ENCODE assay signal across 8 cellular contexts in the genomic region with DNA sequence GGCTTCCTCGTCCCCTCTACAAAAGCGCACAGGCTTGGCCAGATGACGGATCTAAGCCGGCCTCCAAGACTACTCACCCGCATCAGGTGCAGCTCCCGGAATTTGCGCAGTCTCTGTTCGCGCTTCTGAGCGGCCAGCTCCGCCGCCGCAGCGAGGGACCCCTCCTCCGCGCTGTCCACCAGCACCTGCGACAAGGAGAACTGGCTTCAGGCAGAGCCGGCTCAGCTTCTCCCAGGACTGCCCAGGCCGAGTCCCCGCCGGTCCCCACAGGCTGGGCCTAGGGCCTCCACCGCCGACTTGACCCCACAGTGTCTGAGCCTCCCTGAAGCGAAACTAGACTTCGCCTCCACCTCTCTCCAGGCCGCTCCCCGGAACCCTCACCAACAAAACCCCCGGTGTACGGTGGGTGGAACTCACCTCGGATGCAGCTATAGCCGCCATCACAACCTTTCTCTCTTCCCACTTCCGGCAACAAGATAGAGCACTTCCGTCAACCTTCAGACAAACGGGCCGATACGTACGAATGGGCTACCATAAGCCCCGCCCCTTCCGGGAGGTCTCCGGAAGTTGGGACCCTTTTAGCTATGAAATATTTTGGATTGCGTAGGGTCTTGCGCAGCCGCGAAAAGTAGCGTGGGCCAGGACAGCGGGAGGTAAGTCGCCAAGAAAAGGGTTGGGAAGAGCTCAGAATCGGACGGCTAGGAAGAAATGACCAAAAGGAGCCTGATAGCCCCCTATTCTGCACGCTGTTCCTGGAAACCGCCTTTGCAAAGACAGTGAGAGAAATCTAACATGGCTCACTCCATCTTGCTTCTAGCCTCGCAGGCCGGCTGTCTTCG. TPM values are rescaled to one million over a fixed set of nuclear protein-coding genes. Genes with fewer than 3 reads are reported as not detected.
DNase-seq lines count a peak whose midpoint lies in the region; TF ChIP-seq lines count a peak whose summit lies in the region.

A gene (minus strand): TSS at position 476 of the 839 bp plus-strand sequence. CDS start 35 bp downstream, at position 441.

- DNase-seq in ELF-1 (ENCODE audit: low read depth, low spot score) (peak; percentile 95), HAP-1 (ENCODE audit: low spot score in 2 of 2) (peak; percentile 91 to 94), MM.1S (peak; percentile 90), SHP77 treated with DMSO at 0.1 percent for 48 hours (lab: John Stamatoyannopoulos, UW) (peak; percentile 94), foreskin fibroblast (peak; percentile 88 to 96), neural crest cell (ENCODE audit: low read depth, low spot score) (peak; percentile 85)
- peak; percentile 95 for DNase-seq in activated effector memory CD4-positive, alpha-beta T cell treated with anti-CD3 and anti-CD28 coated beads, Interleukin-2, amount 50 U/mL, for 16 hours

- H3K9me3 Mint-ChIP-seq in neural crest cell = no peaks in the 10 kb centered on the region

- H3K27ac ChIP-seq in MM.1S (ENCODE audit: low read length) (peak within 1 kb of the TSS; percentile 69), stomach smooth muscle (ENCODE audit: low read length) (peak within 1 kb of the TSS; percentile 96)

- H3K4me1 ChIP-seq in HAP-1 = peaks cover 6% of the 10 kb centered on the region
- peaks cover 22% of the 10 kb centered on the region for H3K4me1 ChIP-seq in MM.1S (ENCODE audit: low read length)
- H3K4me1 ChIP-seq in stomach smooth muscle (ENCODE audit: control insufficient read depth, insufficient read depth, low read length) = peaks cover 16% of the 10 kb centered on the region

- H3K27me3 Mint-ChIP-seq in neural crest cell (ENCODE audit: low read depth) = no peaks in the 10 kb centered on the region

- H3K9ac ChIP-seq in MM.1S (ENCODE audit: low read length) (peak within 1 kb of the TSS; percentile 79), stomach smooth muscle (ENCODE audit: low read length in 2 of 2) (peak within 1 kb of the TSS; percentile 96 to 98)

- H3K9me3 ChIP-seq in HAP-1 (no peaks in the 10 kb centered on the region), MM.1S (replicated peaks; ENCODE audit: insufficient read depth, low read length) (no peaks in the 10 kb centered on the region), stomach smooth muscle (ENCODE audit: control insufficient read depth in 2 of 2, low read length in 2 of 2) (no peaks in the 10 kb centered on the region)

- H3K36me3 ChIP-seq in HAP-1 (replicated peaks) = peaks cover 34% of the 10 kb centered on the region
- H3K36me3 ChIP-seq in MM.1S (replicated peaks; ENCODE audit: insufficient read depth, low read length) = peaks cover 3% of the 10 kb centered on the region; the same call in 1 of the 2 replicates
- H3K36me3 ChIP-seq in stomach smooth muscle (ENCODE audit: control insufficient read depth in 2 of 2, insufficient read depth in 2 of 2, low read length in 2 of 2) = peaks cover 25 to 28% of the 10 kb centered on the region in 2 donors

- peaks cover 18% of the 10 kb centered on the region for H3F3A ChIP-seq in MM.1S (ENCODE audit: insufficient read depth, low read length)

- H3K79me2 ChIP-seq in MM.1S (ENCODE audit: low read length) = peaks cover 43% of the 10 kb centered on the region

- H3K9me2 ChIP-seq in MM.1S (replicated peaks; ENCODE audit: insufficient read depth, low read length) = no peaks in the 10 kb centered on the region

- no peaks in the 10 kb centered on the region for H4K20me1 ChIP-seq in MM.1S (ENCODE audit: insufficient read depth, low read length)

- H3K36me3 Mint-ChIP-seq in neural crest cell (ENCODE audit: low read depth) = peaks cover 3% of the 10 kb centered on the region

- peak within 1 kb of the TSS; percentile 84 for H3K4me2 ChIP-seq in MM.1S (ENCODE audit: low read depth, low read length)

- H2AFZ ChIP-seq in MM.1S (ENCODE audit: low read length) = peak within 1 kb of the TSS; percentile 69

- H3K27me3 ChIP-seq in HAP-1 (ENCODE audit: low read depth) (no peaks in the 10 kb centered on the region), MM.1S (replicated peaks; ENCODE audit: insufficient read depth, low read length) (no peaks in the 10 kb centered on the region), stomach smooth muscle (ENCODE audit: control insufficient read depth in 1 of 2, insufficient read depth in 2 of 2, low read length in 2 of 2) (no peaks in the 10 kb centered on the region)

- H3K4me1 Mint-ChIP-seq in neural crest cell = peaks cover 10% of the 10 kb centered on the region

- H3K4me3 ChIP-seq in HAP-1 (peak within 1 kb of the TSS; percentile 77), MM.1S (ENCODE audit: low read length) (peak within 1 kb of the TSS; percentile 86), foreskin fibroblast (ENCODE audit: low read depth in 1 of 2, low read length in 2 of 2) (peak within 1 kb of the TSS; percentile 79 to 98), stomach smooth muscle (ENCODE audit: low read length in 2 of 2) (peak within 1 kb of the TSS; percentile 96 to 99)

- H3K27ac Mint-ChIP-seq in neural crest cell (ENCODE audit: unreplicated experiment) = no peak within 1 kb of the TSS

- TF ChIP-seq CTCF in MM.1S (IDR thresholded peaks at IDR 0.05; ENCODE audit: low read length) (no peak), foreskin fibroblast (IDR thresholded peaks at IDR 0.05; ENCODE audit: low read depth, low read length) (no peak), neural crest cell (conservative IDR thresholded peaks at IDR 0.05) (no peak)

- H3K4me3 Mint-ChIP-seq in neural crest cell = no peak within 1 kb of the TSS

- in situ Hi-C loops in HAP-1 (cut with MboI; ENCODE audit: low sequenced_read_pairs) = no loop called here

RNA-seq across cellular contexts. Expression of the gene that starts here (rescaled TPM):
- total RNA-seq in neural crest cell = 26.3 and 26.5 TPM in 2 replicates

Comparison
In these comparisons a context has a peak if more than half of its experiments do, and no peak if none do; other contexts are left out.
1. Peak in every context shown above with its lines: DNase-seq, H3K4me3 ChIP-seq and H3K27ac ChIP-seq.